11 cellular contexts compared by ENCODE assay signal in the genomic region with DNA sequence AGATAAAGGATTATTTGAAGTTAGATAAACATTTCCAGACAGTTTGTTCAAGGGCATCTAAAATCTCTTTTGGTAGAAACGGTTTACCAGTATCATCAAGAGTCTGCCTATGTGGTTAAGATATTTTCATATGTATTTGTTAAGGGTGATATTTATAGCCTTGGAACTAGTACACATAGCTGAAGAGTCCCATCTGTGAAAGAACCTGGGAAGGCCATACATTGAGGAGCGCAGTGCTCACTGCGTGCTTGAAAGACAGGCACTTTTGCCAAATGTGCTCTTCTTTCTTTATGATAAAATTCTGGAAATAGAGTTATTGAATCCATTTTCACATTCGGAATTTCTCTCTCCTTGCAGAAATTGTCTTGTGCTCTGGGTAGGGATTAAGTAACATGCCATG. TPM values are rescaled to one million over a fixed set of nuclear protein-coding genes. Genes with fewer than 3 reads are reported as not detected.
DNase-seq lines count a peak whose midpoint lies in the region; ATAC-seq and TF ChIP-seq lines count a peak whose summit lies in the region.
"Had no signal": no experiment of that assay in that cellular context is flagged by ENCODE, and none has a peak within 500 bp of the region (broad histone marks: within the 10 kb centered on the region; RNA-seq: fewer than 3 reads in every experiment).

No MANE protein-coding gene starts in this region.

- H3K36me3 ChIP-seq in SU-DHL-6 (ENCODE audit: low read length) (no peaks in the 10 kb centered on the region), gastroesophageal sphincter (no peaks in the 10 kb centered on the region)

- no peaks in the 10 kb centered on the region for H3K36me3 Mint-ChIP-seq in activated T-cell treated with anti-CD3 and anti-CD28 coated beads, Interleukin-2, amount 50 U/mL, for 4 hours (ENCODE audit: insufficient read depth)

- peak overlapping the region; percentile 43 for H3K4me3 ChIP-seq in SU-DHL-6 (ENCODE audit: insufficient read depth, low read length, poor library complexity, severe bottlenecking)
- H3K4me3 ChIP-seq in gastroesophageal sphincter, result peak overlapping the region in 1 of 2 donors; percentile 35

- H3K4me1 Mint-ChIP-seq in activated T-cell treated with anti-CD3 and anti-CD28 coated beads, Interleukin-2, amount 50 U/mL, for 4 hours (ENCODE audit: low read depth), result peaks cover 54% of the 10 kb centered on the region

- TF ChIP-seq POLR2A in gastroesophageal sphincter (IDR thresholded peaks at IDR 0.05), result no peak

- no peak overlapping the region for H2AFZ ChIP-seq in SU-DHL-6 (ENCODE audit: low read depth, low read length, severe bottlenecking)

- WGBS in gastroesophageal sphincter (ENCODE audit: low coverage in 1 of 2), 2 donors, result 73 to 87% methylated on average over 4 of the region's 4 CpGs

- no peaks in the 10 kb centered on the region for H3K9me3 ChIP-seq in SU-DHL-6 (ENCODE audit: insufficient read depth, low read length)
- no peaks in the 10 kb centered on the region for H3K9me3 ChIP-seq in gastroesophageal sphincter

- peak overlapping the region; percentile 96 for H3K27ac ChIP-seq in SU-DHL-6 (ENCODE audit: low read depth, low read length)
- H3K27ac ChIP-seq in gastroesophageal sphincter, result peak overlapping the region in 3 of 4 donors; percentile 7 to 59 (median 36)

- H3K27me3 Mint-ChIP-seq in activated T-cell treated with anti-CD3 and anti-CD28 coated beads, Interleukin-2, amount 50 U/mL, for 4 hours (ENCODE audit: low read depth), result no peaks in the 10 kb centered on the region

- no peaks in the 10 kb centered on the region for H3K9me2 ChIP-seq in SU-DHL-6 (replicated peaks; ENCODE audit: insufficient read depth, low read length)

- peaks cover 54% of the 10 kb centered on the region for H3F3A ChIP-seq in SU-DHL-6 (ENCODE audit: insufficient read depth)

- H3K79me2 ChIP-seq in SU-DHL-6 (ENCODE audit: insufficient read depth, low read length), result no peaks in the 10 kb centered on the region

- H3K4me3 Mint-ChIP-seq in activated T-cell treated with anti-CD3 and anti-CD28 coated beads, Interleukin-2, amount 50 U/mL, for 4 hours, result peak overlapping the region; percentile 77
- H3K4me3 Mint-ChIP-seq: endodermal cell had no signal

- H3K4me2 ChIP-seq in SU-DHL-6 (ENCODE audit: low read depth, low read length, poor library complexity, severe bottlenecking), result peak overlapping the region; percentile 76

- H3K4me1 ChIP-seq in gastroesophageal sphincter, result peaks cover 0 to 43% (median 4%) of the 10 kb centered on the region in 3 donors

- H3K27me3 ChIP-seq in SU-DHL-6 (ENCODE audit: low read length), result no peaks in the 10 kb centered on the region
- H3K27me3 ChIP-seq in gastroesophageal sphincter, result no peaks in the 10 kb centered on the region

- peak overlapping the region; percentile 47 for H3K9ac ChIP-seq in SU-DHL-6 (ENCODE audit: low read length)

- no peak for TF ChIP-seq EP300 in gastroesophageal sphincter (IDR thresholded peaks at IDR 0.05)

- no peak for DNase-seq in activated T-cell treated with anti-CD3 and anti-CD28 coated beads, Interleukin-2, amount 50 U/mL, for 4 hours
- DNase-seq in activated T-cell treated with anti-CD3 and anti-CD28 coated beads, Interleukin-2, amount 50 U/mL, for 48 hours, result no peak
- peak; percentile 53 for DNase-seq in superior temporal gyrus (ENCODE audit: extremely low spot score)
- DNase-seq in NCI-H2107 (lab: John Stamatoyannopoulos, UW), result no peak
- DNase-seq in SW 1271 (lab: John Stamatoyannopoulos, UW), result no peak
- DNase-seq: GF-D8, NCI-H1417 had no signal

- H4K20me1 ChIP-seq in SU-DHL-6 (ENCODE audit: low read depth, low read length), result no peaks in the 10 kb centered on the region

- TF ChIP-seq CTCF in SU-DHL-6 (IDR thresholded peaks at IDR 0.05; ENCODE audit: insufficient read depth, low read length, poor library complexity, severe bottlenecking) (no peak), gastroesophageal sphincter (IDR thresholded peaks at IDR 0.05) (no peak)

- no peak for ATAC-seq in activated T-cell treated with anti-CD3 and anti-CD28 coated beads, Interleukin-2, amount 50 U/mL, for 4 hours
- ATAC-seq in gastroesophageal sphincter, result no peak
- no peak for ATAC-seq in GM19463 (IDR thresholded peaks at IDR 0.05; ENCODE audit: unreplicated experiment)

- no peaks in the 10 kb centered on the region for H3K9me3 Mint-ChIP-seq in activated T-cell treated with anti-CD3 and anti-CD28 coated beads, Interleukin-2, amount 50 U/mL, for 4 hours
- H3K9me3 Mint-ChIP-seq: endodermal cell had no signal

RNA-seq across cellular contexts. Expression of gene IGSF6, which starts 7.7 kb away (rescaled TPM):
- total RNA-seq in activated T-cell treated with anti-CD3 and anti-CD28 coated beads, Interleukin-2, amount 50 U/mL, for 4 hours, result not detected
- total RNA-seq in gastroesophageal sphincter, result 1 to 10 TPM in 2 of 4 donors, under 1 TPM in 1, not detected in 1; 0.62 to 5.0 (median 1.4) TPM
- total RNA-seq: endodermal cell had no signal

RNA-seq across cellular contexts. Expression of gene OTOA, which starts 19.1 kb away (rescaled TPM):
- total RNA-seq in activated T-cell treated with anti-CD3 and anti-CD28 coated beads, Interleukin-2, amount 50 U/mL, for 4 hours, result not detected
- under 1 TPM in 1 of 4 donors, not detected in 3; 0.54 TPM for total RNA-seq in gastroesophageal sphincter

RNA-seq across cellular contexts. Expression of gene METTL9, which starts 45.3 kb away (rescaled TPM):
- total RNA-seq in activated T-cell treated with anti-CD3 and anti-CD28 coated beads, Interleukin-2, amount 50 U/mL, for 4 hours, result 10 to 100 TPM; 66.4 to 75.8 (median 69.3) TPM
- total RNA-seq in gastroesophageal sphincter, result 100 to 1,000 TPM in 3 of 4 donors, 10 to 100 TPM in 1; 97.0 to 118 (median 108) TPM
